ENCODE assay signal across 17 cellular contexts in genomic region chr10:80739328-80739727, GRCh38.
DNase-seq lines count a peak whose midpoint lies in the region; ATAC-seq and TF ChIP-seq lines count a peak whose summit lies in the region.
"Had no signal": no experiment of that assay in that cellular context is flagged by ENCODE, and none has a peak within 500 bp of the region (broad histone marks: within the 10 kb centered on the region; RNA-seq: fewer than 3 reads in every experiment).

No MANE protein-coding gene starts in this region.

- H3K36me3 ChIP-seq in HUES48 (ENCODE audit: control insufficient read depth, insufficient read depth, low read length), result no peaks in the 10 kb centered on the region
- H3K36me3 ChIP-seq in naive thymus-derived CD4-positive, alpha-beta T cell (ENCODE audit: control insufficient read depth in 2 of 3, insufficient read depth in 3 of 3, low read length in 3 of 3), result no peaks in the 10 kb centered on the region
- H3K36me3 ChIP-seq: Peyer's patch had no signal

- no peak overlapping the region for H3K4me3 ChIP-seq in HUES48 (ENCODE audit: low read depth, low read length)
- H3K4me3 ChIP-seq in naive thymus-derived CD4-positive, alpha-beta T cell (ENCODE audit: low read length), result no peak overlapping the region
- H3K4me3 ChIP-seq: GM23248, Peyer's patch, SK-N-MC had no signal

- no peaks in the 10 kb centered on the region; the same call in 1 of the 2 replicates for H3K27me3 Mint-ChIP-seq in WTC11 (ENCODE audit: low read depth)
- H3K27me3 Mint-ChIP-seq in progenitor cell of endocrine pancreas, result no peaks in the 10 kb centered on the region
- peaks cover 9 to 25% (median 20%) of the 10 kb centered on the region in 5 donors for H3K27me3 Mint-ChIP-seq in naive thymus-derived CD4-positive, alpha-beta T cell
- H3K27me3 Mint-ChIP-seq in natural killer cell treated with Interleukin-12 subunit alpha and Interleukin-12 subunit beta and Interleukin-15 and Interleukin-18, amount 100 ng/mL, for 72 hours, result peaks cover 5 to 26% of the 10 kb centered on the region in 2 donors

- H3K9ac ChIP-seq in HUES48 (ENCODE audit: low read depth, low read length), result no peak overlapping the region
- H3K9ac ChIP-seq: GM23248 had no signal

- H3K36me3 Mint-ChIP-seq in WTC11 (no peaks in the 10 kb centered on the region), progenitor cell of endocrine pancreas (ENCODE audit: insufficient read depth) (no peaks in the 10 kb centered on the region)
- H3K36me3 Mint-ChIP-seq in naive thymus-derived CD4-positive, alpha-beta T cell, result no peaks in the 10 kb centered on the region
- no peaks in the 10 kb centered on the region for H3K36me3 Mint-ChIP-seq in natural killer cell treated with Interleukin-12 subunit alpha and Interleukin-12 subunit beta and Interleukin-15 and Interleukin-18, amount 100 ng/mL, for 72 hours

- H3K4me1 ChIP-seq in HUES48 (ENCODE audit: control insufficient read depth, insufficient read depth, low read length), result peaks cover 19% of the 10 kb centered on the region
- H3K4me1 ChIP-seq in naive thymus-derived CD4-positive, alpha-beta T cell (ENCODE audit: control insufficient read depth in 2 of 2, insufficient read depth in 2 of 2, low read length in 2 of 2), result no peaks in the 10 kb centered on the region
- H3K4me1 ChIP-seq: Peyer's patch had no signal

- H3K4me1 Mint-ChIP-seq in WTC11 (peaks cover 60% of the 10 kb centered on the region), progenitor cell of endocrine pancreas (ENCODE audit: low read depth) (peaks cover 6% of the 10 kb centered on the region)
- H3K4me1 Mint-ChIP-seq in naive thymus-derived CD4-positive, alpha-beta T cell, result no peaks in the 10 kb centered on the region
- no peaks in the 10 kb centered on the region for H3K4me1 Mint-ChIP-seq in natural killer cell treated with Interleukin-12 subunit alpha and Interleukin-12 subunit beta and Interleukin-15 and Interleukin-18, amount 100 ng/mL, for 72 hours (ENCODE audit: low read depth in 2 of 2)
- H3K4me1 Mint-ChIP-seq: B cell had no signal

- POLR2A ChIA-PET in WTC11 (lab: Charles Lee), result no interaction called here
- POLR2A ChIA-PET in naive thymus-derived CD4-positive, alpha-beta T cell (lab: Charles Lee), result no interaction called here

- intact Hi-C loops in naive thymus-derived CD4-positive, alpha-beta T cell (cut with micrococcal nuclease), result no loop called here

- no peaks in the 10 kb centered on the region for H3K27me3 ChIP-seq in HUES48 (ENCODE audit: control insufficient read depth, insufficient read depth, low read length)
- H3K27me3 ChIP-seq in naive thymus-derived CD4-positive, alpha-beta T cell (ENCODE audit: control insufficient read depth in 2 of 2, insufficient read depth in 2 of 2, low read length in 2 of 2), result no peaks in the 10 kb centered on the region
- H3K27me3 ChIP-seq: Peyer's patch had no signal

- H3K9me3 Mint-ChIP-seq in WTC11 (peaks cover 9% of the 10 kb centered on the region), progenitor cell of endocrine pancreas (ENCODE audit: low read depth) (peaks cover 16% of the 10 kb centered on the region)
- H3K9me3 Mint-ChIP-seq in naive thymus-derived CD4-positive, alpha-beta T cell, result no peaks in the 10 kb centered on the region
- H3K9me3 Mint-ChIP-seq in natural killer cell treated with Interleukin-12 subunit alpha and Interleukin-12 subunit beta and Interleukin-15 and Interleukin-18, amount 100 ng/mL, for 72 hours, result no peaks in the 10 kb centered on the region

- CTCF ChIA-PET in WTC11 (lab: Charles Lee), result interaction anchor here (1.0 to 1.7 kb wide), 3 partner anchors 26 to 77 kb away, joined by 4 read pairs; no protein-coding TSS in a partner anchor
- CTCF ChIA-PET in naive thymus-derived CD4-positive, alpha-beta T cell (lab: Charles Lee), result no interaction called here

- DNase-seq in NCI-H2227 treated with DMSO at 0.1 percent for 48 hours (lab: John Stamatoyannopoulos, UW), result peak; percentile 12
- DNase-seq in NCI-H2227 (lab: John Stamatoyannopoulos, UW; ENCODE audit: unreplicated experiment), result no peak
- no peak for DNase-seq in WTC11 (ENCODE audit: low spot score)
- DNase-seq in progenitor cell of endocrine pancreas (ENCODE audit: low spot score, unreplicated experiment), result no peak
- no peak for DNase-seq in naive thymus-derived CD4-positive, alpha-beta T cell
- no peak for DNase-seq in natural killer cell treated with Interleukin-12 subunit alpha and Interleukin-12 subunit beta and Interleukin-15 and Interleukin-18, amount 100 ng/mL, for 72 hours (ENCODE audit: low spot score)
- DNase-seq: GF-D8, GM23248, NCI-H1048, NCI-H1436 treated with DMSO at 0.1 percent for 48 hours, NCI-H2081, NCI-H226, NCI-H524, Peyer's patch had no signal

- H3K27ac Mint-ChIP-seq in WTC11 (no peak overlapping the region), progenitor cell of endocrine pancreas (peak overlapping the region; percentile 93)
- no peak overlapping the region for H3K27ac Mint-ChIP-seq in naive thymus-derived CD4-positive, alpha-beta T cell
- H3K27ac Mint-ChIP-seq in natural killer cell treated with Interleukin-12 subunit alpha and Interleukin-12 subunit beta and Interleukin-15 and Interleukin-18, amount 100 ng/mL, for 72 hours, result no peak overlapping the region
- H3K27ac Mint-ChIP-seq: B cell had no signal

- H3K4me3 Mint-ChIP-seq in WTC11 (0 out of 2 replicates have a peak overlapping the region, but pooled peaks have one; percentile 7), progenitor cell of endocrine pancreas (ENCODE audit: low read depth) (peak overlapping the region; percentile 73)
- H3K4me3 Mint-ChIP-seq in naive thymus-derived CD4-positive, alpha-beta T cell, result no peak overlapping the region
- no peak overlapping the region for H3K4me3 Mint-ChIP-seq in natural killer cell treated with Interleukin-12 subunit alpha and Interleukin-12 subunit beta and Interleukin-15 and Interleukin-18, amount 100 ng/mL, for 72 hours
- H3K4me3 Mint-ChIP-seq: B cell had no signal

- peak overlapping the region; percentile 51 for H3K27ac ChIP-seq in HUES48 (ENCODE audit: low read depth, low read length)
- no peak overlapping the region for H3K27ac ChIP-seq in naive thymus-derived CD4-positive, alpha-beta T cell (ENCODE audit: low read depth, low read length)
- H3K27ac ChIP-seq: GM23248, Peyer's patch, SK-N-MC had no signal

- TF ChIP-seq CTCF in WTC11 (IDR thresholded peaks at IDR 0.05) (no peak), progenitor cell of endocrine pancreas (IDR thresholded peaks at IDR 0.05; ENCODE audit: unreplicated experiment) (no peak)

- H3K9me3 ChIP-seq in HUES48 (ENCODE audit: control insufficient read depth, insufficient read depth, low read length), result no peaks in the 10 kb centered on the region
- H3K9me3 ChIP-seq in naive thymus-derived CD4-positive, alpha-beta T cell (ENCODE audit: control insufficient read depth in 2 of 3, low read length in 3 of 3), result no peaks in the 10 kb centered on the region
- H3K9me3 ChIP-seq: Peyer's patch had no signal

- no peak for ATAC-seq in WTC11
- no peak for ATAC-seq in naive thymus-derived CD4-positive, alpha-beta T cell
- no peak for ATAC-seq in natural killer cell treated with Interleukin-12 subunit alpha and Interleukin-12 subunit beta and Interleukin-15 and Interleukin-18, amount 100 ng/mL, for 72 hours

TF ChIP-seq in WTC11, 78 proteins besides CTCF, POLR2A, EP300 and RAD21:
- TF ChIP-seq ZNF423 (CRISPR knock-in tag; IDR thresholded peaks at IDR 0.05), result no peak
TF ChIP-seq in WTC11: peak in this region for 0.

Comparison
In these comparisons a context has a peak if more than half of its experiments do, and no peak if none do; other contexts are left out.
1. H3K4me3 Mint-ChIP-seq: peak in WTC11 (single experiment) and progenitor cell of endocrine pancreas (single experiment); none in naive thymus-derived CD4-positive, alpha-beta T cell (0 of 10) and natural killer cell treated with Interleukin-12 subunit alpha and Interleukin-12 subunit beta and Interleukin-15 and Interleukin-18, amount 100 ng/mL, for 72 hours (single experiment).